22 cellular contexts compared by ENCODE assay signal in genomic region chr13:111595791-111596190, GRCh38.
DNase-seq lines count a peak whose midpoint lies in the region; ATAC-seq, FAIRE-seq and TF ChIP-seq lines count a peak whose summit lies in the region.
"Had no signal": no experiment of that assay in that cellular context is flagged by ENCODE, and none has a peak within 500 bp of the region (broad histone marks: within the 10 kb centered on the region; RNA-seq: fewer than 3 reads in every experiment).

No MANE protein-coding gene starts in this region.

- H2BK120ac ChIP-seq in H1 (replicated peaks; ENCODE audit: low read depth, low read length): no peak overlapping the region

- H3K23ac ChIP-seq in H1 (ENCODE audit: insufficient read length): no peak overlapping the region

- peak overlapping the region; percentile 52 for H4K91ac ChIP-seq in H1 (replicated peaks; ENCODE audit: insufficient read length, low read length)

- no peak overlapping the region for H3K4me3 ChIP-seq in H1 (ENCODE audit: extremely low read depth in 1 of 4, insufficient read depth in 2 of 4, low read depth in 3 of 4, low read length in 4 of 4)
- H3K4me3 ChIP-seq: GM23338 had no signal

- H3K36me3 ChIP-seq in H1 (ENCODE audit: control insufficient read depth in 2 of 4, insufficient read depth in 4 of 4, low read length in 3 of 4): no peaks in the 10 kb centered on the region

- no peak for ATAC-seq in HG02763 (IDR thresholded peaks at IDR 0.05; ENCODE audit: unreplicated experiment)
- ATAC-seq in GM19324 (IDR thresholded peaks at IDR 0.05; ENCODE audit: low FRiP score, unreplicated experiment): no peak
- ATAC-seq: GM23338, HCT116, HepG2 had no signal

- no peaks in the 10 kb centered on the region for H3K27me3 ChIP-seq in H1 (replicated peaks in 1 of 4; ENCODE audit: control insufficient read depth in 3 of 4, extremely low read depth in 1 of 4, insufficient read depth in 3 of 4, low read length in 3 of 4)

- H3K18ac ChIP-seq in H1 (ENCODE audit: extremely low read depth, low read length): no peak overlapping the region

- no peak overlapping the region for H3K4me2 ChIP-seq in H1 (ENCODE audit: insufficient read depth in 1 of 2, low read depth in 2 of 2, low read length in 2 of 2)
- H3K4me2 ChIP-seq: GM23338 had no signal

- peak overlapping the region; percentile 72; the same call in 1 of the 2 replicates for H2AK5ac ChIP-seq in H1 (ENCODE audit: low read depth, low read length)

- TF ChIP-seq POLR2A in H1 (IDR thresholded peaks at IDR 0.05; ENCODE audit: control extremely low read depth in 1 of 2, low read depth in 2 of 2, low read length in 2 of 2): no peak

- peaks cover 9% of the 10 kb centered on the region for H3K9me3 Mint-ChIP-seq in nephron progenitor cell

- TF ChIP-seq EP300 in H1 (IDR thresholded peaks at IDR 0.05; ENCODE audit: borderline replicate concordance in 1 of 2, low read depth in 2 of 2, low read length in 2 of 2): no peak

- no peaks in the 10 kb centered on the region for H3K36me3 Mint-ChIP-seq in nephron progenitor cell (ENCODE audit: low read depth)
- H3K36me3 Mint-ChIP-seq: CD4-positive, CD25-positive, alpha-beta regulatory T cell had no signal

- H3K79me2 ChIP-seq in H1 (ENCODE audit: control insufficient read depth in 1 of 2, insufficient read depth in 2 of 2, low read length in 2 of 2): no peaks in the 10 kb centered on the region

- intact Hi-C loops in posterior vena cava (cut with DNase I): no loop called here

- no peak overlapping the region for H4K5ac ChIP-seq in H1 (ENCODE audit: insufficient read length, low read depth, low read length)

- H2BK5ac ChIP-seq in H1 (ENCODE audit: low read depth, low read length): 0 out of 2 replicates have a peak overlapping the region, but pooled peaks have one; percentile 1

- H4K8ac ChIP-seq in H1 (ENCODE audit: extremely low read depth, insufficient read depth, low read length): no peak overlapping the region

- H2BK20ac ChIP-seq in H1 (ENCODE audit: low read length): no peak overlapping the region

- no peak overlapping the region for H3K4ac ChIP-seq in H1 (replicated peaks; ENCODE audit: insufficient read length, low read depth, low read length)

- no peak for TF ChIP-seq CTCF in H1 (IDR thresholded peaks at IDR 0.05; ENCODE audit: control extremely low read depth in 1 of 3, insufficient read depth in 1 of 3, low read depth in 1 of 3, low read length in 3 of 3)
- no peak for TF ChIP-seq CTCF in nephron progenitor cell (IDR thresholded peaks at IDR 0.05)

- H4K20me1 ChIP-seq in H1 (replicated peaks in 1 of 2; ENCODE audit: control insufficient read depth in 1 of 2, insufficient read depth in 2 of 2, low read length in 2 of 2): no peaks in the 10 kb centered on the region

- H3K4me1 Mint-ChIP-seq in nephron progenitor cell: peaks cover 43% of the 10 kb centered on the region
- H3K4me1 Mint-ChIP-seq: B cell; CD4-positive, CD25-positive, alpha-beta regulatory T cell; CD8-positive, alpha-beta memory T cell; IgD-negative memory B cell had no signal

- peak overlapping the region; percentile 37 for H3K27ac Mint-ChIP-seq in nephron progenitor cell
- H3K27ac Mint-ChIP-seq: B cell; CD4-positive, CD25-positive, alpha-beta regulatory T cell; GM23338; HFFc6; IgD-negative memory B cell had no signal

- no peak for FAIRE-seq in H1 (lab: Jason Lieb, UNC)
- FAIRE-seq: GM12891, HepG2 had no signal

- WGBS in H1 (ENCODE audit: extremely low coverage in 1 of 2, insufficient coverage in 1 of 2, insufficient read length in 1 of 2, insufficient replicate concordance in 2 of 2, low coverage in 1 of 2, low lambda C conversion rate in 2 of 2, missing lambda C conversion rate in 1 of 2), 2 experiments: 91% methylated on average over 11 of the region's 11 CpGs; no CpG with 5 or more reads in 1 of the 2 experiments

- H3K14ac ChIP-seq in H1 (ENCODE audit: insufficient read length): no peak overlapping the region

- H3K23me2 ChIP-seq in H1 (ENCODE audit: low read depth, low read length): no peaks in the 10 kb centered on the region

- no peak overlapping the region for H3K4me3 Mint-ChIP-seq in nephron progenitor cell
- H3K4me3 Mint-ChIP-seq: B cell; CD4-positive, CD25-positive, alpha-beta regulatory T cell; CD8-positive, alpha-beta memory T cell; GM23338; HFFc6; IgD-negative memory B cell had no signal

- no peak overlapping the region for H2AFZ ChIP-seq in H1 (ENCODE audit: low read length)

- POLR2A ChIA-PET in H1 (lab: Charles Lee; ENCODE audit: partially characterized antibody): no interaction called here

- H2BK12ac ChIP-seq in H1 (ENCODE audit: low read depth, low read length): peak overlapping the region; percentile 71; the same call in 1 of the 2 replicates

- DNase-seq in H1 (ENCODE audit: low read depth in 1 of 2, low spot score in 2 of 2) (no peak), nephron progenitor cell (no peak), posterior vena cava (ENCODE audit: low spot score) (peak; percentile 62), GF-D8 (lab: John Stamatoyannopoulos, UW) (no peak)
- DNase-seq: C1 segment of cervical spinal cord; CD4-positive, CD25-positive, alpha-beta regulatory T cell; CD8-positive, alpha-beta memory T cell; COR-L47; DMS 273 treated with DMSO at 0.1 percent for 48 hours; DMS53; DND-41; EL; H7; HFFc6 had no signal

- TF ChIP-seq RAD21 in H1 (IDR thresholded peaks at IDR 0.05 in 1 of 2, conservative IDR thresholded peaks at IDR 0.05 in 1 of 2; ENCODE audit: low read depth in 2 of 2, low read length in 2 of 2): no peak

- CTCF ChIA-PET in H1 (lab: Charles Lee; ENCODE audit: partially characterized antibody): interaction anchor here (0.6 to 1.9 kb wide), 5 partner anchors 12 to 725 kb away, joined by 3 to 5 read pairs (median 3); no protein-coding TSS in a partner anchor

- no peak overlapping the region for H3K56ac ChIP-seq in H1 (replicated peaks; ENCODE audit: insufficient read length, low read depth, low read length)

- no peaks in the 10 kb centered on the region for H3K79me1 ChIP-seq in H1 (ENCODE audit: low read depth, low read length)

- H3K27ac ChIP-seq in H1 (ENCODE audit: low read depth, low read length): no peak overlapping the region

- peaks cover 0 to 12% (median 2%) of the 10 kb centered on the region in 4 experiments; a peak in 4 of 7 replicates for H3K4me1 ChIP-seq in H1 (replicated peaks in 1 of 4; ENCODE audit: control insufficient read depth in 3 of 4, insufficient read depth in 4 of 4, low read length in 3 of 4)

- H2BK15ac ChIP-seq in H1 (ENCODE audit: low read length): no peak overlapping the region; the same call in 1 of the 2 replicates

- H3K9ac ChIP-seq in H1 (replicated peaks in 1 of 4; ENCODE audit: extremely low read depth in 1 of 4, low read depth in 3 of 4, low read length in 3 of 4): no peak overlapping the region

- peaks cover 0 to 10% of the 10 kb centered on the region in 2 experiments; a peak in 2 of 4 replicates for H3K9me3 ChIP-seq in H1 (ENCODE audit: insufficient read depth in 2 of 2, low read depth in 1 of 2, low read length in 1 of 2)

- H3K27me3 Mint-ChIP-seq in nephron progenitor cell (ENCODE audit: low read depth, poor library complexity): peaks cover 8% of the 10 kb centered on the region
- H3K27me3 Mint-ChIP-seq: B cell; CD4-positive, CD25-positive, alpha-beta regulatory T cell; IgD-negative memory B cell had no signal

TF ChIP-seq in H1, 55 proteins besides CTCF, POLR2A, EP300 and RAD21:
- TF ChIP-seq SIN3A (conservative IDR thresholded peaks at IDR 0.05 in 1 of 2, IDR thresholded peaks at IDR 0.05 in 1 of 2; ENCODE audit: low read depth in 1 of 2, low read length in 2 of 2) (no peak), JUN (IDR thresholded peaks at IDR 0.05; ENCODE audit: low read depth, low read length) (no peak), POU5F1 (IDR thresholded peaks at IDR 0.05; ENCODE audit: low read depth, low read length) (no peak), SAP30 (IDR thresholded peaks at IDR 0.05; ENCODE audit: insufficient read depth, insufficient replicate concordance, low read length) (no peak), RFX5 (IDR thresholded peaks at IDR 0.05; ENCODE audit: borderline replicate concordance, low read depth, low read length) (no peak), KDM1A (IDR thresholded peaks at IDR 0.05; ENCODE audit: borderline replicate concordance, low read length) (no peak), SP2 (IDR thresholded peaks at IDR 0.05; ENCODE audit: low read length) (no peak), CEBPB (IDR thresholded peaks at IDR 0.05; ENCODE audit: low read depth, low read length) (no peak), BRCA1 (IDR thresholded peaks at IDR 0.05; ENCODE audit: low read depth, low read length) (no peak)
- TF ChIP-seq, protein P1, sequence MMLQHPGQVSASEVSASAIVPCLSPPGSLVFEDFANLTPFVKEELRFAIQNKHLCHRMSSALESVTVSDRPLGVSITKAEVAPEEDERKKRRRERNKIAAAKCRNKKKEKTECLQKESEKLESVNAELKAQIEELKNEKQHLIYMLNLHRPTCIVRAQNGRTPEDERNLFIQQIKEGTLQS (IDR thresholded peaks at IDR 0.05; ENCODE audit: insufficient read depth, low read depth, low read length): no peak
